In genomic region chr2:18063826-18064485, GRCh38 we compare ENCODE assay signal across 16 cellular contexts.
"Had no signal": no experiment of that assay in that cellular context is flagged by ENCODE, and none has a peak within 500 bp of the region (broad histone marks: within the 10 kb centered on the region; RNA-seq: fewer than 3 reads in every experiment).

No MANE protein-coding gene starts in this region.

- H3K27me3 Mint-ChIP-seq: activated CD8-positive, alpha-beta T cell treated with anti-CD3 and anti-CD28 coated beads for 36 hours had no signal

- H3K27ac Mint-ChIP-seq: activated CD8-positive, alpha-beta T cell treated with anti-CD3 and anti-CD28 coated beads for 36 hours; activated naive CD8-positive, alpha-beta T cell treated with anti-CD3 and anti-CD28 coated beads, Interleukin-2, amount 50 U/mL, for 24 hours; neural progenitor cell; stimulated activated naive CD8-positive, alpha-beta T cell treated with anti-CD3 and anti-CD28 coated beads, Interleukin-15, Interleukin-2, amounts not matched to agents 100 ng/mL and 50 ng/mL, for 24 hours had no signal

- H3K36me3 ChIP-seq: cardiac muscle cell, esophagus muscularis mucosa, gastrocnemius medialis, neural progenitor cell, ovary, uterus had no signal

- H3K27ac ChIP-seq: cardiac muscle cell, gastrocnemius medialis, neural progenitor cell, ovary, uterus had no signal

- DNase-seq: activated CD4-positive, alpha-beta T cell treated with anti-CD3 and anti-CD28 coated beads for 4 hours; activated CD8-positive, alpha-beta memory T cell treated with anti-CD3 and anti-CD28 coated beads, Interleukin-2, amount 50 U/mL, for 4 hours; activated CD8-positive, alpha-beta T cell treated with anti-CD3 and anti-CD28 coated beads for 36 hours; activated naive CD4-positive, alpha-beta T cell treated with Interleukin-2 at 50 U/mL for 16 hours; activated naive CD8-positive, alpha-beta T cell treated with anti-CD3 and anti-CD28 coated beads, Interleukin-2, amount 50 U/mL, for 24 hours; gastrocnemius medialis; kidney glomerular epithelial cell; ovary; stimulated activated CD4-positive, alpha-beta T cell treated with anti-CD3 and anti-CD28 coated beads, Interleukin-15, amount 100 ng/mL, for 24 hours; stimulated activated CD4-positive, alpha-beta T cell treated with anti-CD3 and anti-CD28 coated beads, Interleukin-4, amount 100 ng/mL, for 24 hours; SW 1271; uterus had no signal

- H3K36me3 Mint-ChIP-seq: neural progenitor cell had no signal

- H3K9me3 Mint-ChIP-seq: activated CD8-positive, alpha-beta T cell treated with anti-CD3 and anti-CD28 coated beads for 36 hours; activated naive CD8-positive, alpha-beta T cell treated with anti-CD3 and anti-CD28 coated beads, Interleukin-2, amount 50 U/mL, for 24 hours; neural progenitor cell; stimulated activated naive CD8-positive, alpha-beta T cell treated with anti-CD3 and anti-CD28 coated beads, Interleukin-15, Interleukin-2, amounts not matched to agents 100 ng/mL and 50 ng/mL, for 24 hours had no signal

- ATAC-seq: activated CD8-positive, alpha-beta T cell treated with anti-CD3 and anti-CD28 coated beads for 36 hours; activated naive CD8-positive, alpha-beta T cell treated with anti-CD3 and anti-CD28 coated beads, Interleukin-2, amount 50 U/mL, for 24 hours; gastrocnemius medialis had no signal

- H3K4me3 ChIP-seq: cardiac muscle cell, esophagus muscularis mucosa, gastrocnemius medialis, neural progenitor cell, ovary, uterus had no signal

- H3K4me1 Mint-ChIP-seq: activated naive CD8-positive, alpha-beta T cell treated with anti-CD3 and anti-CD28 coated beads, Interleukin-2, amount 50 U/mL, for 24 hours had no signal

- H3K9me3 ChIP-seq: esophagus muscularis mucosa, gastrocnemius medialis, ovary, uterus had no signal

- H3K27me3 ChIP-seq: cardiac muscle cell, esophagus muscularis mucosa, gastrocnemius medialis, neural progenitor cell, ovary, uterus had no signal

- H3K4me1 ChIP-seq: uterus had no signal

- H3K4me3 Mint-ChIP-seq: activated CD8-positive, alpha-beta T cell treated with anti-CD3 and anti-CD28 coated beads for 36 hours; activated naive CD8-positive, alpha-beta T cell treated with anti-CD3 and anti-CD28 coated beads, Interleukin-2, amount 50 U/mL, for 24 hours; neural progenitor cell; stimulated activated naive CD8-positive, alpha-beta T cell treated with anti-CD3 and anti-CD28 coated beads, Interleukin-15, Interleukin-2, amounts not matched to agents 100 ng/mL and 50 ng/mL, for 24 hours had no signal
